In genomic region chr1:153628638-153629342, GRCh38 we compare ENCODE assay signal across 11 cellular contexts. TPM values are rescaled to one million over a fixed set of nuclear protein-coding genes. Genes with fewer than 3 reads are reported as not detected.
DNase-seq lines count a peak whose midpoint lies in the region; ATAC-seq and TF ChIP-seq lines count a peak whose summit lies in the region.
"Had no signal": no experiment of that assay in that cellular context is flagged by ENCODE, and none has a peak within 500 bp of the region (broad histone marks: within the 10 kb centered on the region; RNA-seq: fewer than 3 reads in every experiment).

No MANE protein-coding gene starts in this region.

- H3K27me3 ChIP-seq in H9 (ENCODE audit: insufficient read depth, low read length) (no peaks in the 10 kb centered on the region), mesenchymal stem cell (ENCODE audit: control insufficient read depth in 1 of 2, insufficient read depth in 1 of 2, low read length in 2 of 2) (no peaks in the 10 kb centered on the region), stomach (no peaks in the 10 kb centered on the region)

- H3K27me3 Mint-ChIP-seq in H9 (ENCODE audit: low read depth) = 0 out of 2 replicates have a peak, but pooled peaks cover 2% of the 10 kb centered on the region
- H3K27me3 Mint-ChIP-seq in chondrocyte (ENCODE audit: low read depth) = no peaks in the 10 kb centered on the region
- no peaks in the 10 kb centered on the region for H3K27me3 Mint-ChIP-seq in T-helper 2 cell treated with Interferon-gamma antibody and Interleukin-4, amounts not matched to agents 5 μg/mL and 100 μg/mL, for 36 hours (ENCODE audit: low read depth)

- H2BK15ac ChIP-seq in H9 (ENCODE audit: low read depth, low read length) (no peak overlapping the region), mesenchymal stem cell (ENCODE audit: low read depth, poor library complexity, severe bottlenecking) (peak overlapping the region; percentile 92)

- H3K23ac ChIP-seq in H9 (ENCODE audit: insufficient read length, low read depth, low read length) = no peak overlapping the region
- no peak overlapping the region for H3K23ac ChIP-seq in mesenchymal stem cell (ENCODE audit: low read length in 2 of 2)

- no peaks in the 10 kb centered on the region for H3K79me2 ChIP-seq in H9 (ENCODE audit: insufficient read depth, low read length)

- no peak overlapping the region for H3K4me2 ChIP-seq in H9 (ENCODE audit: insufficient read depth, insufficient read length, low read length)
- H3K4me2 ChIP-seq in mesenchymal stem cell (ENCODE audit: low read length, poor library complexity, severe bottlenecking) = no peak overlapping the region

- H2AFZ ChIP-seq in H9 (ENCODE audit: low read length) (no peak overlapping the region), mesenchymal stem cell (ENCODE audit: low read depth, low read length) (no peak overlapping the region)

- H3K9me3 Mint-ChIP-seq in H9 (no peaks in the 10 kb centered on the region; a peak in 1 of 5 replicates), chondrocyte (ENCODE audit: low read depth) (no peaks in the 10 kb centered on the region)
- H3K9me3 Mint-ChIP-seq in T-helper 2 cell treated with Interferon-gamma antibody and Interleukin-4, amounts not matched to agents 5 μg/mL and 100 μg/mL, for 36 hours = no peaks in the 10 kb centered on the region

- H3K14ac ChIP-seq in H9 (ENCODE audit: insufficient read depth, low read length) (no peak overlapping the region), mesenchymal stem cell (ENCODE audit: low read length in 2 of 2) (no peak overlapping the region)

- H3K4me3 Mint-ChIP-seq in H9 = no peak overlapping the region; a peak in 1 of 5 replicates
- no peak overlapping the region for H3K4me3 Mint-ChIP-seq in chondrocyte (ENCODE audit: unreplicated experiment)
- no peak overlapping the region for H3K4me3 Mint-ChIP-seq in T-helper 2 cell treated with Interferon-gamma antibody and Interleukin-4, amounts not matched to agents 5 μg/mL and 100 μg/mL, for 36 hours
- H3K4me3 Mint-ChIP-seq: activated naive CD8-positive, alpha-beta T cell treated with anti-CD3 and anti-CD28 coated beads, Interleukin-2, amount 50 U/mL, for 24 hours had no signal

- H3K9ac ChIP-seq in H9 (ENCODE audit: extremely low read depth, insufficient read length, low read length) = no peak overlapping the region
- H3K9ac ChIP-seq in mesenchymal stem cell (ENCODE audit: low read length) = no peak overlapping the region

- peak overlapping the region in 2 of 3 experiments; percentile 30 to 79; a peak in 2 of 7 replicates for H3K27ac Mint-ChIP-seq in H9
- H3K27ac Mint-ChIP-seq in chondrocyte (ENCODE audit: unreplicated experiment) = peak overlapping the region; percentile 14
- H3K27ac Mint-ChIP-seq in T-helper 2 cell treated with Interferon-gamma antibody and Interleukin-4, amounts not matched to agents 5 μg/mL and 100 μg/mL, for 36 hours = no peak overlapping the region
- H3K27ac Mint-ChIP-seq: activated naive CD8-positive, alpha-beta T cell treated with anti-CD3 and anti-CD28 coated beads, Interleukin-2, amount 50 U/mL, for 24 hours had no signal

- no peak for TF ChIP-seq POLR2A in stomach (IDR thresholded peaks at IDR 0.05)

- H3K79me1 ChIP-seq in H9 (ENCODE audit: insufficient read depth, low read depth, low read length, poor library complexity, severe bottlenecking) = no peaks in the 10 kb centered on the region
- peaks cover 7% of the 10 kb centered on the region for H3K79me1 ChIP-seq in mesenchymal stem cell (replicated peaks; ENCODE audit: low read length, poor library complexity, severe bottlenecking)

- H4K91ac ChIP-seq in H9 (ENCODE audit: insufficient read length, low read depth, low read length) = no peak overlapping the region
- H4K91ac ChIP-seq in mesenchymal stem cell (ENCODE audit: low read length) = peak overlapping the region; percentile 93

- intact Hi-C loops in stomach (cut with DNase I; ENCODE audit: low total_unique reads) = no loop called here

- H3K36me3 Mint-ChIP-seq in H9 (ENCODE audit: insufficient read depth in 1 of 3, low read depth in 3 of 3) = peaks cover 11 to 20% (median 19%) of the 10 kb centered on the region in 3 experiments
- H3K36me3 Mint-ChIP-seq in chondrocyte (ENCODE audit: low read depth) = peaks cover 5% of the 10 kb centered on the region
- no peaks in the 10 kb centered on the region for H3K36me3 Mint-ChIP-seq in T-helper 2 cell treated with Interferon-gamma antibody and Interleukin-4, amounts not matched to agents 5 μg/mL and 100 μg/mL, for 36 hours (ENCODE audit: low read depth)

- H3K4me1 Mint-ChIP-seq in H9 (peaks cover 44% of the 10 kb centered on the region in 2 experiments), chondrocyte (ENCODE audit: low read depth) (peaks cover 81% of the 10 kb centered on the region)
- H3K4me1 Mint-ChIP-seq in T-helper 2 cell treated with Interferon-gamma antibody and Interleukin-4, amounts not matched to agents 5 μg/mL and 100 μg/mL, for 36 hours (ENCODE audit: low read depth) = peaks cover 18% of the 10 kb centered on the region

- H3K23me2 ChIP-seq in H9 (ENCODE audit: insufficient read length, low read depth, low read length, poor library complexity, severe bottlenecking) = peaks cover 12% of the 10 kb centered on the region

- ATAC-seq in HG03521 (IDR thresholded peaks at IDR 0.05; ENCODE audit: unreplicated experiment) = no peak
- ATAC-seq: activated naive CD8-positive, alpha-beta T cell treated with anti-CD3 and anti-CD28 coated beads, Interleukin-2, amount 50 U/mL, for 24 hours had no signal

- H3K4me3 ChIP-seq in mesenchymal stem cell (ENCODE audit: insufficient read depth in 1 of 2, low read depth in 1 of 2, low read length in 2 of 2) (no peak overlapping the region), stomach (no peak overlapping the region)

- no peak overlapping the region for H2BK12ac ChIP-seq in H9 (ENCODE audit: insufficient read length, low read depth, low read length)
- H2BK12ac ChIP-seq in mesenchymal stem cell (ENCODE audit: low read length in 2 of 2) = peak overlapping the region; percentile 28 to 94

- DNase-seq in H9 (no peak), chondrocyte (ENCODE audit: low spot score) (peak; percentile 60), mesenchymal stem cell (no peak), stomach (no peak), NAMALWA (ENCODE audit: low spot score) (no peak), OCI-M1 (lab: John Stamatoyannopoulos, UW) (no peak)
- DNase-seq in T-helper 2 cell treated with Interferon-gamma antibody and Interleukin-4, amounts not matched to agents 5 μg/mL and 100 μg/mL, for 36 hours (ENCODE audit: low spot score) = no peak
- DNase-seq: activated naive CD8-positive, alpha-beta T cell treated with anti-CD3 and anti-CD28 coated beads, Interleukin-2, amount 50 U/mL, for 24 hours; NCI-H1930; SHP77 had no signal

- no peaks in the 10 kb centered on the region for H3K9me3 ChIP-seq in H9 (ENCODE audit: control insufficient read depth, low read depth, low read length)
- no peaks in the 10 kb centered on the region for H3K9me3 ChIP-seq in mesenchymal stem cell (ENCODE audit: control insufficient read depth, low read length)
- no peaks in the 10 kb centered on the region for H3K9me3 ChIP-seq in stomach

- no peak overlapping the region for H3T11ph ChIP-seq in H9 (ENCODE audit: low read length)

- TF ChIP-seq EP300 in stomach (IDR thresholded peaks at IDR 0.05) = no peak

- H4K8ac ChIP-seq in H9 (replicated peaks; ENCODE audit: insufficient read length, low read depth, low read length) (no peak overlapping the region), mesenchymal stem cell (ENCODE audit: low read length) (peak overlapping the region; percentile 62)

- H3K18ac ChIP-seq in H9 (ENCODE audit: insufficient read length, low read depth, low read length) = no peak overlapping the region
- H3K18ac ChIP-seq in mesenchymal stem cell (ENCODE audit: low read depth in 1 of 2, low read length in 2 of 2) = peak overlapping the region in 1 of 2 experiments; percentile 91

- no peak overlapping the region for H2AK5ac ChIP-seq in H9 (ENCODE audit: insufficient read length, low read length)
- peak overlapping the region; percentile 3 for H2AK5ac ChIP-seq in mesenchymal stem cell (ENCODE audit: low read length, severe bottlenecking)

- H4K20me1 ChIP-seq in H9 (ENCODE audit: control insufficient read depth, insufficient read depth, insufficient read length) = no peaks in the 10 kb centered on the region

- H3K4ac ChIP-seq in H9 (ENCODE audit: low read depth, low read length) (no peak overlapping the region), mesenchymal stem cell (ENCODE audit: low read depth in 1 of 2, low read length in 2 of 2) (peak overlapping the region; percentile 30 to 59)

- H2BK120ac ChIP-seq in H9 (ENCODE audit: low read depth, low read length, poor library complexity, severe bottlenecking) (no peak overlapping the region), mesenchymal stem cell (ENCODE audit: low read depth, low read length) (no peak overlapping the region)

- TF ChIP-seq CTCF in H9 (conservative IDR thresholded peaks at IDR 0.05) = no peak
- no peak for TF ChIP-seq CTCF in chondrocyte (IDR thresholded peaks at IDR 0.05)
- no peak for TF ChIP-seq CTCF in stomach (IDR thresholded peaks at IDR 0.05)

- H4K5ac ChIP-seq in H9 (ENCODE audit: insufficient read length, low read depth, low read length) = no peak overlapping the region

- H3K4me1 ChIP-seq in H9 (ENCODE audit: insufficient read depth, low read length) (0 out of 2 replicates have a peak, but pooled peaks cover 3% of the 10 kb centered on the region), mesenchymal stem cell (ENCODE audit: control insufficient read depth, insufficient read depth, low read depth, low read length) (peaks cover 37% of the 10 kb centered on the region), stomach (peaks cover 30 to 69% (median 44%) of the 10 kb centered on the region in 4 donors)

- H3K36me3 ChIP-seq in mesenchymal stem cell (ENCODE audit: control insufficient read depth in 1 of 2, insufficient read depth in 2 of 2, low read depth in 1 of 2, low read length in 2 of 2) (peaks cover 7 to 26% of the 10 kb centered on the region in 2 experiments), stomach (peaks cover 0 to 14% (median under 1%) of the 10 kb centered on the region in 4 donors)

- H2BK5ac ChIP-seq in H9 (ENCODE audit: insufficient read length, low read length) (no peak overlapping the region), mesenchymal stem cell (ENCODE audit: low read depth, low read length, poor library complexity, severe bottlenecking) (peak overlapping the region; percentile 51)

- H3K27ac ChIP-seq in H9 (ENCODE audit: insufficient read length, low read depth, low read length) (no peak overlapping the region), mesenchymal stem cell (ENCODE audit: low read length, poor library complexity, severe bottlenecking) (no peak overlapping the region), stomach (peak overlapping the region; percentile 12 to 90 (median 88))

- H3K56ac ChIP-seq in H9 (ENCODE audit: insufficient read length, low read depth, low read length) = no peak overlapping the region

- no peak overlapping the region for H2BK20ac ChIP-seq in H9 (ENCODE audit: low read depth, low read length, poor library complexity, severe bottlenecking)

- no CpG with 5 or more reads among the region's 6 CpGs for whole genome bisulfite sequencing in H9 (ENCODE audit: extremely low coverage, insufficient read length, low lambda C conversion rate)
- WGBS in mesenchymal stem cell = 86% methylated on average over 6 of the region's 6 CpGs
- WGBS in stomach, 5 donors = 81 to 90% (median 82%) methylated on average over 5 to 6 of the region's 6 CpGs

RNA-seq across cellular contexts. Expression of gene S100A1, which starts 0.6 kb away (rescaled TPM):
- total RNA-seq in H9 (2021) (1.1 TPM in 1 of 2 replicates, not detected in the other), chondrocyte (1.2 to 1.5 TPM (median 1.3 TPM) in 3 replicates), stomach (not detected)
- 0.29 TPM for polyA plus RNA-seq in mesenchymal stem cell (2013, experiment 1 of 2)
- 0.25 TPM for polyA plus RNA-seq in mesenchymal stem cell (2013, experiment 2 of 2)
- 10 to 100 TPM in 2 of 3 donors, 1 to 10 TPM in 1; 5.7 to 64.8 (median 45.5) TPM for polyA plus RNA-seq in stomach

RNA-seq across cellular contexts. Expression of gene S100A13, which starts 1.5 kb away (rescaled TPM):
- total RNA-seq in H9 (2021) (55.0 and 64.5 TPM in 2 replicates), chondrocyte (98.2 to 113 TPM (median 98.4 TPM) in 3 replicates), stomach (10 to 100 TPM; 18.7 to 54.6 (median 23.5) TPM)
- polyA plus RNA-seq in mesenchymal stem cell (2013, experiment 1 of 2) = 420 TPM
- polyA plus RNA-seq in mesenchymal stem cell (2013, experiment 2 of 2) = 417 TPM
- polyA plus RNA-seq in stomach = 100 to 1,000 TPM; 140 to 271 (median 207) TPM

RNA-seq across cellular contexts. Expression of gene CHTOP, which starts 5.1 kb away (rescaled TPM):
- 126 and 129 TPM in 2 replicates for total RNA-seq in H9 (2021)
- total RNA-seq in chondrocyte = 44.4 to 56.9 TPM (median 47.9 TPM) in 3 replicates
- 33.6 TPM for polyA plus RNA-seq in mesenchymal stem cell (2013, experiment 1 of 2)
- polyA plus RNA-seq in mesenchymal stem cell (2013, experiment 2 of 2) = 34.1 TPM
- 100 to 1,000 TPM in 1 of 5 donors, 10 to 100 TPM in 4; 21.7 to 111 (median 74.3) TPM for total RNA-seq in stomach
- polyA plus RNA-seq in stomach = 10 to 100 TPM; 41.3 to 53.2 (median 46.0) TPM

RNA-seq across cellular contexts. Expression of gene S100A14, which starts 12.7 kb away (rescaled TPM):
- total RNA-seq in H9 (2021) (0.63 and 0.66 TPM in 2 replicates), chondrocyte (not detected in 3 replicates), stomach (100 to 1,000 TPM in 1 of 5 donors, 10 to 100 TPM in 3, 1 to 10 TPM in 1; 8.8 to 488 (median 29.0) TPM)
- 0.07 TPM for polyA plus RNA-seq in mesenchymal stem cell (2013, experiment 1 of 2)
- not detected for polyA plus RNA-seq in mesenchymal stem cell (2013, experiment 2 of 2)
- 100 to 1,000 TPM in 2 of 3 donors, 10 to 100 TPM in 1; 70.2 to 751 (median 244) TPM for polyA plus RNA-seq in stomach

RNA-seq across cellular contexts. Expression of gene S100A16, which starts 15.9 kb away (rescaled TPM):
- total RNA-seq in H9 (2021) = 8.0 and 8.2 TPM in 2 replicates
- 111 to 122 TPM (median 115 TPM) in 3 replicates for total RNA-seq in chondrocyte
- polyA plus RNA-seq in mesenchymal stem cell (2013, experiment 1 of 2) = 123 TPM
- 128 TPM for polyA plus RNA-seq in mesenchymal stem cell (2013, experiment 2 of 2)
- total RNA-seq in stomach = 100 to 1,000 TPM in 1 of 5 donors, 10 to 100 TPM in 2, 1 to 10 TPM in 2; 8.9 to 192 (median 47.9) TPM
- 100 to 1,000 TPM; 145 to 361 (median 188) TPM for polyA plus RNA-seq in stomach

Comparison
In these comparisons a context has a peak if more than half of its experiments do, and no peak if none do; other contexts are left out.
1. H3K27ac ChIP-seq: peak in stomach (5 of 5); none in H9 (single experiment) and mesenchymal stem cell (single experiment).